8 cellular contexts compared by ENCODE assay signal in genomic region chr7:55073051-55073511, GRCh38. TPM values are rescaled to one million over a fixed set of nuclear protein-coding genes. Genes with fewer than 3 reads are reported as not detected.
DNase-seq lines count a peak whose midpoint lies in the region; ATAC-seq, FAIRE-seq and TF ChIP-seq lines count a peak whose summit lies in the region.

No MANE protein-coding gene starts in this region.

- TF ChIP-seq CTCF in dorsolateral prefrontal cortex (IDR thresholded peaks at IDR 0.05 in 54 of 56, conservative IDR thresholded peaks at IDR 0.05 in 2 of 56; ENCODE audit: low read depth in 1 of 56, partially characterized antibody in 56 of 56), result no peak
- no peak for TF ChIP-seq CTCF in nephron progenitor cell (IDR thresholded peaks at IDR 0.05)

- in situ Hi-C loops in G401 (cut with HindIII; ENCODE audit: low sequenced_read_pairs), result no loop called here

- ATAC-seq in GM21515 (IDR thresholded peaks at IDR 0.05; ENCODE audit: unreplicated experiment), result peak; percentile 55

- peak overlapping the region in 29 of 59 donors; percentile 1 to 91 (median 52) for H3K27ac ChIP-seq in dorsolateral prefrontal cortex

- peaks cover 0 to 4% (median 0%) of the 10 kb centered on the region in 45 donors for H3K27me3 ChIP-seq in dorsolateral prefrontal cortex

- no peaks in the 10 kb centered on the region for H3K36me3 Mint-ChIP-seq in nephron progenitor cell (ENCODE audit: low read depth)

- TF ChIP-seq POLR2A in GM12892 (IDR thresholded peaks at IDR 0.05; ENCODE audit: low read depth, low read length), result no peak

- no peak for DNase-seq in GM12892 (ENCODE audit: insufficient read length)
- DNase-seq in HS-5 (ENCODE audit: low read depth), result peak; percentile 49
- DNase-seq in hepatic stellate cell (ENCODE audit: low spot score), result peak; percentile 23
- DNase-seq in G401 (ENCODE audit: low spot score), result no peak
- DNase-seq in dorsolateral prefrontal cortex, result no peak
- DNase-seq in NCI-H69 (lab: John Stamatoyannopoulos, UW), result no peak
- DNase-seq in nephron progenitor cell, result no peak

- H3K4me3 ChIP-seq in dorsolateral prefrontal cortex, result no peak overlapping the region

- peaks cover 11% of the 10 kb centered on the region for H3K27me3 Mint-ChIP-seq in nephron progenitor cell (ENCODE audit: low read depth, poor library complexity)

- no peak overlapping the region for H3K27ac Mint-ChIP-seq in nephron progenitor cell

- no peak overlapping the region for H3K4me3 Mint-ChIP-seq in nephron progenitor cell

- H3K4me1 Mint-ChIP-seq in nephron progenitor cell, result no peaks in the 10 kb centered on the region

- H3K9me3 Mint-ChIP-seq in nephron progenitor cell, result no peaks in the 10 kb centered on the region

- FAIRE-seq in GM12892 (lab: Jason Lieb, UNC), result peak; percentile 97

- intact Hi-C loops in dorsolateral prefrontal cortex (cut with DNase I), result no loop called here

RNA-seq across cellular contexts. Expression of gene EGFR, which starts 54.3 kb away (rescaled TPM):
- 0.04 TPM for polyA plus RNA-seq in GM12892 (2012; ENCODE audit: missing spikeins)
- total RNA-seq in G401 (2014; rRNA removed; shearing (Covaris generic)), result 0.12 and 0.68 TPM in 2 replicates
- total RNA-seq in dorsolateral prefrontal cortex, result 100 to 1,000 TPM in 1 of 120 experiments, 10 to 100 TPM in 119; 13.7 to 161 (median 36.0) TPM

Comparison
In these comparisons a context has a peak if more than half of its experiments do, and no peak if none do; other contexts are left out.
1. DNase-seq: peak in HS-5 (single experiment) and hepatic stellate cell (single experiment); none in GM12892 (single experiment), G401 (single experiment), dorsolateral prefrontal cortex (0 of 10), NCI-H69 (single experiment) and nephron progenitor cell (single experiment).